ENCODE assay signal across 17 cellular contexts in the genomic region with DNA sequence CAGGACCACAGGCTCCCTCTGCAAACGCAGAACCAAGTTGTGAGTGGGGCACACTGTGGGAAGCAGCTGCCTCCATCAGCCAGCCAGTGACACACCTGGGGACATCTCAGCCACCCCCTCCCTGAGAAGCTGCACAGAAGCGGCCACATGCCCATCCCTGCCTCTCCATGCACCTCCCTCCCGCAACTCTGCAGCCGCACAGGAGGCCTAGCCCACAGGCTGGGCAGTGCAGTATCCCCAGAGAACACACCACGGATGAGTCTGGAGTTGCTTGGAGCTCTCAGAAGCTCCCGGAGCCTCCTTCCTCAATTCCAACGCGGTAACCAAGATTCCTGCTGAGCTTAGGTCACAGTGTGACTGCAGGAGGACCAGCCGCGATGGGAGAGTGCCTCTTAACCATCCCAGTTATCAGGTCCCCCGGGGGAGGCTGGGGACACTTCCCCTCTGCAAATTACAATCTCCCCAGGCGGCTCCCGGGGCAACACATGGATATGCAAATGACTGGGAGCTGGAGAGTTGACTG. TPM values are rescaled to one million over a fixed set of nuclear protein-coding genes. Genes with fewer than 3 reads are reported as not detected.
A peak's percentile ranks its signal among the peaks of the same experiment; 100 is the strongest.
DNase-seq lines count a peak whose midpoint lies in the region; ATAC-seq and TF ChIP-seq lines count a peak whose summit lies in the region.
"Had no signal": no experiment of that assay in that cellular context is flagged by ENCODE, and none has a peak within 500 bp of the region (broad histone marks: within the 10 kb centered on the region; RNA-seq: fewer than 3 reads in every experiment).

No MANE protein-coding gene starts in this region.

- H3K27me3 ChIP-seq in iPS DF 6.9 (ENCODE audit: control insufficient read depth, insufficient read depth, low read length) (peaks cover 67% of the 10 kb centered on the region), spleen (replicated peaks in 1 of 7) (peaks cover 0 to 99% (median 72%) of the 10 kb centered on the region in 7 donors), upper lobe of left lung (peaks cover 0 to 47% (median 20%) of the 10 kb centered on the region in 4 donors), lower lobe of right lung (ENCODE audit: low read depth) (peaks cover 78% of the 10 kb centered on the region)

- H3K27me3 Mint-ChIP-seq in activated CD4-positive, alpha-beta T cell treated with anti-CD3 and anti-CD28 coated beads, Interleukin-2, amount 10 ng/mL, durations not matched to agents 24 days and 14 days, result peaks cover 54% of the 10 kb centered on the region
- H3K27me3 Mint-ChIP-seq in activated CD4-positive, alpha-beta T cell treated with anti-CD3 and anti-CD28 coated beads, Interleukin-2, amount 10 ng/mL, durations not matched to agents 7 days and 5 days, result peaks cover 62% of the 10 kb centered on the region

- H3K36me3 ChIP-seq in iPS DF 6.9 (ENCODE audit: control insufficient read depth, insufficient read depth, low read length) (no peaks in the 10 kb centered on the region), spleen (no peaks in the 10 kb centered on the region), upper lobe of left lung (no peaks in the 10 kb centered on the region), lower lobe of right lung (no peaks in the 10 kb centered on the region)
- H3K36me3 ChIP-seq: heart left ventricle, left ventricle myocardium inferior, right lobe of liver had no signal

- H3K27ac ChIP-seq in iPS DF 6.9 (ENCODE audit: low read length) (no peak overlapping the region), spleen (no peak overlapping the region), upper lobe of left lung (no peak overlapping the region), lower lobe of right lung (no peak overlapping the region)
- H3K27ac ChIP-seq: heart left ventricle, left ventricle myocardium inferior, right lobe of liver had no signal

- DNase-seq in activated CD4-positive, alpha-beta T cell treated with anti-CD3 and anti-CD28 coated beads, Interleukin-2, amount 10 ng/mL, durations not matched to agents 24 days and 14 days, result peak; percentile 47
- no peak for DNase-seq in activated CD4-positive, alpha-beta T cell treated with anti-CD3 and anti-CD28 coated beads, Interleukin-2, amount 10 ng/mL, durations not matched to agents 7 days and 5 days
- DNase-seq in HuH-7.5 (ENCODE audit: low spot score) (peak; percentile 32), iPS DF 6.9 (ENCODE audit: low read depth, low spot score) (no peak), spleen (peak; percentile 52), upper lobe of left lung (no peak), lower lobe of right lung (no peak)
- DNase-seq: heart left ventricle; left ventricle myocardium inferior; naive B cell; NCI-H2081; NCI-H69; stimulated activated naive B cell treated with anti-CD40 and anti-IgM and Interleukin-4, amounts not matched to agents 10 μg/mL and 1 μg/mL and 100 μg/mL, for 72 hours had no signal

- ATAC-seq in upper lobe of left lung (ENCODE audit: low FRiP score in 2 of 2) (no peak), lower lobe of right lung (no peak), HG03196 (IDR thresholded peaks at IDR 0.05; ENCODE audit: unreplicated experiment) (no peak)
- ATAC-seq: activated T-helper 17 cell treated with anti-CD3 and anti-CD28 coated beads, Interleukin-2, amount 50 U/mL, for 72 hours; heart left ventricle; right lobe of liver; stimulated activated naive B cell treated with anti-CD40 and anti-IgM and Interleukin-4, amounts not matched to agents 10 μg/mL and 1 μg/mL and 100 μg/mL, for 72 hours had no signal

- WGBS in iPS DF 6.9 (ENCODE audit: insufficient coverage, insufficient read length), result no CpG with 5 or more reads among the region's 13 CpGs
- 3 to 6% (median 3%) methylated on average over 8 to 13 of the region's 13 CpGs for WGBS in spleen, 5 donors
- 0 to 4% methylated on average over 3 to 7 of the region's 13 CpGs for WGBS in upper lobe of left lung, 2 donors

- POLR2A ChIA-PET in activated CD4-positive, alpha-beta T cell treated with anti-CD3 and anti-CD28 coated beads, Interleukin-2, amount 10 ng/mL, durations not matched to agents 7 days and 5 days (lab: Charles Lee), result no interaction called here

- CTCF ChIA-PET in activated CD4-positive, alpha-beta T cell treated with anti-CD3 and anti-CD28 coated beads, Interleukin-2, amount 10 ng/mL, durations not matched to agents 7 days and 5 days (lab: Charles Lee), result no interaction called here

- H3K36me3 Mint-ChIP-seq in activated CD4-positive, alpha-beta T cell treated with anti-CD3 and anti-CD28 coated beads, Interleukin-2, amount 10 ng/mL, durations not matched to agents 24 days and 14 days (ENCODE audit: low read depth), result no peaks in the 10 kb centered on the region
- H3K36me3 Mint-ChIP-seq in activated CD4-positive, alpha-beta T cell treated with anti-CD3 and anti-CD28 coated beads, Interleukin-2, amount 10 ng/mL, durations not matched to agents 7 days and 5 days (ENCODE audit: low read depth), result no peaks in the 10 kb centered on the region
- H3K36me3 Mint-ChIP-seq: naive B cell; stimulated activated naive B cell treated with anti-CD40 and anti-IgM and Interleukin-4, amounts not matched to agents 10 μg/mL and 1 μg/mL and 100 μg/mL, for 72 hours had no signal

- TF ChIP-seq EP300 in upper lobe of left lung (IDR thresholded peaks at IDR 0.05), result no peak

- H3K4me3 Mint-ChIP-seq in activated CD4-positive, alpha-beta T cell treated with anti-CD3 and anti-CD28 coated beads, Interleukin-2, amount 10 ng/mL, durations not matched to agents 24 days and 14 days, result no peak overlapping the region
- no peak overlapping the region for H3K4me3 Mint-ChIP-seq in activated CD4-positive, alpha-beta T cell treated with anti-CD3 and anti-CD28 coated beads, Interleukin-2, amount 10 ng/mL, durations not matched to agents 7 days and 5 days
- H3K4me3 Mint-ChIP-seq: activated T-helper 17 cell treated with anti-CD3 and anti-CD28 coated beads, Interleukin-2, amount 50 U/mL, for 72 hours; stimulated activated naive B cell treated with anti-CD40 and anti-IgM and Interleukin-4, amounts not matched to agents 10 μg/mL and 1 μg/mL and 100 μg/mL, for 72 hours; T-helper 1 cell treated with Interleukin-12 subunit alpha and Interleukin-12 subunit beta and Interleukin-4 antibody, amounts not matched to agents 30 μg/mL and 1 μg/mL, for 36 hours had no signal

- H3K4me1 ChIP-seq in iPS DF 6.9 (ENCODE audit: control insufficient read depth, insufficient read depth, low read length) (peaks cover 11% of the 10 kb centered on the region), spleen (peaks cover 3 to 57% (median 33%) of the 10 kb centered on the region in 6 donors), upper lobe of left lung (peaks cover 0 to 40% (median 6%) of the 10 kb centered on the region in 4 donors), lower lobe of right lung (no peaks in the 10 kb centered on the region)
- H3K4me1 ChIP-seq: right lobe of liver had no signal

- no peak for TF ChIP-seq CTCF in spleen (IDR thresholded peaks at IDR 0.05 in 8 of 11, conservative IDR thresholded peaks at IDR 0.05 in 3 of 11)
- no peak for TF ChIP-seq CTCF in upper lobe of left lung (IDR thresholded peaks at IDR 0.05)
- TF ChIP-seq CTCF in lower lobe of right lung (IDR thresholded peaks at IDR 0.05), result no peak

- H3K27ac Mint-ChIP-seq in activated CD4-positive, alpha-beta T cell treated with anti-CD3 and anti-CD28 coated beads, Interleukin-2, amount 10 ng/mL, durations not matched to agents 24 days and 14 days, result no peak overlapping the region
- no peak overlapping the region for H3K27ac Mint-ChIP-seq in activated CD4-positive, alpha-beta T cell treated with anti-CD3 and anti-CD28 coated beads, Interleukin-2, amount 10 ng/mL, durations not matched to agents 7 days and 5 days
- H3K27ac Mint-ChIP-seq: activated T-helper 17 cell treated with anti-CD3 and anti-CD28 coated beads, Interleukin-2, amount 50 U/mL, for 72 hours; stimulated activated naive B cell treated with anti-CD40 and anti-IgM and Interleukin-4, amounts not matched to agents 10 μg/mL and 1 μg/mL and 100 μg/mL, for 72 hours; T-helper 1 cell treated with Interleukin-12 subunit alpha and Interleukin-12 subunit beta and Interleukin-4 antibody, amounts not matched to agents 30 μg/mL and 1 μg/mL, for 36 hours had no signal

- intact Hi-C loops in activated CD4-positive, alpha-beta T cell treated with anti-CD3 and anti-CD28 coated beads, Interleukin-2, amount 10 ng/mL, durations not matched to agents 24 days and 14 days (cut with micrococcal nuclease), result loop anchor here (5.0 kb wide), 1 partner anchor 1427 kb away; a partner anchor contains a TSS
- intact Hi-C loops in spleen (cut with DNase I; ENCODE audit: low total_unique reads), result no loop called here
- intact Hi-C loops in lower lobe of right lung (cut with DNase I), result no loop called here

- no peaks in the 10 kb centered on the region for H3K9me3 Mint-ChIP-seq in activated CD4-positive, alpha-beta T cell treated with anti-CD3 and anti-CD28 coated beads, Interleukin-2, amount 10 ng/mL, durations not matched to agents 24 days and 14 days
- no peaks in the 10 kb centered on the region for H3K9me3 Mint-ChIP-seq in activated CD4-positive, alpha-beta T cell treated with anti-CD3 and anti-CD28 coated beads, Interleukin-2, amount 10 ng/mL, durations not matched to agents 7 days and 5 days
- H3K9me3 Mint-ChIP-seq: activated T-helper 17 cell treated with anti-CD3 and anti-CD28 coated beads, Interleukin-2, amount 50 U/mL, for 72 hours; naive B cell; stimulated activated naive B cell treated with anti-CD40 and anti-IgM and Interleukin-4, amounts not matched to agents 10 μg/mL and 1 μg/mL and 100 μg/mL, for 72 hours; T-helper 1 cell treated with Interleukin-12 subunit alpha and Interleukin-12 subunit beta and Interleukin-4 antibody, amounts not matched to agents 30 μg/mL and 1 μg/mL, for 36 hours had no signal

- H3K4me3 ChIP-seq in iPS DF 6.9 (ENCODE audit: low read length), result 0 out of 2 replicates have a peak overlapping the region, but pooled peaks have one; percentile 7
- no peak overlapping the region for H3K4me3 ChIP-seq in spleen
- H3K4me3 ChIP-seq in upper lobe of left lung, result no peak overlapping the region
- H3K4me3 ChIP-seq in lower lobe of right lung, result no peak overlapping the region
- H3K4me3 ChIP-seq: left ventricle myocardium inferior, right lobe of liver had no signal

- H3K4me1 Mint-ChIP-seq in activated CD4-positive, alpha-beta T cell treated with anti-CD3 and anti-CD28 coated beads, Interleukin-2, amount 10 ng/mL, durations not matched to agents 24 days and 14 days, result peaks cover 8% of the 10 kb centered on the region
- H3K4me1 Mint-ChIP-seq in activated CD4-positive, alpha-beta T cell treated with anti-CD3 and anti-CD28 coated beads, Interleukin-2, amount 10 ng/mL, durations not matched to agents 7 days and 5 days, result peaks cover 17% of the 10 kb centered on the region
- H3K4me1 Mint-ChIP-seq: activated T-helper 17 cell treated with anti-CD3 and anti-CD28 coated beads, Interleukin-2, amount 50 U/mL, for 72 hours had no signal

- no peaks in the 10 kb centered on the region for H3K9me3 ChIP-seq in iPS DF 6.9 (ENCODE audit: control insufficient read depth, insufficient read depth, low read length)
- H3K9me3 ChIP-seq in spleen, result no peaks in the 10 kb centered on the region
- no peaks in the 10 kb centered on the region for H3K9me3 ChIP-seq in upper lobe of left lung
- no peaks in the 10 kb centered on the region for H3K9me3 ChIP-seq in lower lobe of right lung
- H3K9me3 ChIP-seq: heart left ventricle, left ventricle myocardium inferior, right lobe of liver had no signal

- TF ChIP-seq POLR2A in spleen (IDR thresholded peaks at IDR 0.05) (no peak), upper lobe of left lung (IDR thresholded peaks at IDR 0.05) (no peak)

RNA-seq across cellular contexts. Expression of a gene that starts 1.2 kb away (rescaled TPM):
- total RNA-seq in activated CD4-positive, alpha-beta T cell treated with anti-CD3 and anti-CD28 coated beads, Interleukin-2, amount 10 ng/mL, durations not matched to agents 24 days and 14 days, result not detected in 2 replicates
- total RNA-seq in activated CD4-positive, alpha-beta T cell treated with anti-CD3 and anti-CD28 coated beads, Interleukin-2, amount 10 ng/mL, durations not matched to agents 7 days and 5 days, result not detected
- total RNA-seq in spleen (not detected), upper lobe of left lung (10 to 100 TPM in 2 of 6 donors, 1 to 10 TPM in 4; 1.0 to 19.6 (median 6.4) TPM), lower lobe of right lung (6.0 TPM)
- not detected for polyA plus RNA-seq in spleen
- total RNA-seq: activated T-helper 17 cell treated with anti-CD3 and anti-CD28 coated beads, Interleukin-2, amount 50 U/mL, for 72 hours; heart left ventricle; left ventricle myocardium inferior; right lobe of liver had no signal
- polyA plus RNA-seq: heart left ventricle had no signal

RNA-seq across cellular contexts. Expression of a gene that starts 57.8 kb away (rescaled TPM):
- not detected in 2 replicates for total RNA-seq in activated CD4-positive, alpha-beta T cell treated with anti-CD3 and anti-CD28 coated beads, Interleukin-2, amount 10 ng/mL, durations not matched to agents 24 days and 14 days
- total RNA-seq in activated CD4-positive, alpha-beta T cell treated with anti-CD3 and anti-CD28 coated beads, Interleukin-2, amount 10 ng/mL, durations not matched to agents 7 days and 5 days, result under 1 TPM; 0.32 to 0.40 TPM
- 1 to 10 TPM in 4 of 7 donors, under 1 TPM in 3; 0.37 to 3.6 (median 1.2) TPM for total RNA-seq in spleen
- polyA plus RNA-seq in spleen, result under 1 TPM; 0.08 to 0.70 (median 0.11) TPM
- total RNA-seq in upper lobe of left lung, result 10 to 100 TPM in 4 of 6 donors, 1 to 10 TPM in 2; 4.2 to 15.5 (median 10.9) TPM
- 7.0 TPM for total RNA-seq in lower lobe of right lung

Comparison
In these comparisons a context has a peak if more than half of its experiments do, and no peak if none do; other contexts are left out.
1. DNase-seq: peak in activated CD4-positive, alpha-beta T cell treated with anti-CD3 and anti-CD28 coated beads, Interleukin-2, amount 10 ng/mL, durations not matched to agents 24 days and 14 days (single experiment), HuH-7.5 (single experiment) and spleen (single experiment); none in activated CD4-positive, alpha-beta T cell treated with anti-CD3 and anti-CD28 coated beads, Interleukin-2, amount 10 ng/mL, durations not matched to agents 7 days and 5 days (single experiment), iPS DF 6.9 (single experiment), upper lobe of left lung (0 of 2) and lower lobe of right lung (single experiment).